In genomic region chr2:189952536-189953109, GRCh38 we compare ENCODE assay signal across 11 cellular contexts.
A peak's percentile ranks its signal among the peaks of the same experiment; 100 is the strongest.
DNase-seq lines count a peak whose midpoint lies in the region; ATAC-seq and TF ChIP-seq lines count a peak whose summit lies in the region.
"Had no signal": no experiment of that assay in that cellular context is flagged by ENCODE, and none has a peak within 500 bp of the region (broad histone marks: within the 10 kb centered on the region; RNA-seq: fewer than 3 reads in every experiment).

No MANE protein-coding gene starts in this region.

- ATAC-seq in GM19467 (IDR thresholded peaks at IDR 0.05; ENCODE audit: unreplicated experiment) (peak; percentile 87), HG03025 (IDR thresholded peaks at IDR 0.05; ENCODE audit: low FRiP score, unreplicated experiment) (peak; percentile 88)
- ATAC-seq: gastroesophageal sphincter had no signal

- peak; percentile 84 for DNase-seq in GM12865 (ENCODE audit: low read depth)
- DNase-seq in NOMO-1 treated with DMSO at 0.1 percent for 48 hours (lab: John Stamatoyannopoulos, UW; ENCODE audit: unreplicated experiment) = peak; percentile 71
- no peak for DNase-seq in DMS 273 treated with DMSO at 0.1 percent for 48 hours (lab: John Stamatoyannopoulos, UW)
- DNase-seq in NCI-H2171 treated with DMSO at 0.1 percent for 48 hours (lab: John Stamatoyannopoulos, UW) = no peak
- no peak for DNase-seq in HCEC 1CT
- DNase-seq in NCI-H510A treated with DMSO at 0.1 percent for 48 hours (lab: John Stamatoyannopoulos, UW) = no peak
- DNase-seq: SHP77 treated with DMSO at 0.1 percent for 48 hours had no signal

- TF ChIP-seq CTCF in GM12865 (IDR thresholded peaks at IDR 0.05; ENCODE audit: insufficient read depth, low read depth, low read length, missing control alignments) = no peak

- peak overlapping the region; percentile 34 for H3K4me3 ChIP-seq in GM12865 (ENCODE audit: low read depth, low read length)
- H3K4me3 ChIP-seq: gastroesophageal sphincter, skin epidermis had no signal

Comparison
In these comparisons a context has a peak if more than half of its experiments do, and no peak if none do; other contexts are left out.
1. DNase-seq: peak in GM12865 (single experiment) and NOMO-1 treated with DMSO at 0.1 percent for 48 hours (single experiment); none in DMS 273 treated with DMSO at 0.1 percent for 48 hours (single experiment), NCI-H2171 treated with DMSO at 0.1 percent for 48 hours (single experiment), HCEC 1CT (single experiment) and NCI-H510A treated with DMSO at 0.1 percent for 48 hours (single experiment).